ENCODE assay signal across 6 cellular contexts in genomic region chr11:48116437-48116836, GRCh38.
"Had no signal": no experiment of that assay in that cellular context is flagged by ENCODE, and none has a peak within 500 bp of the region (broad histone marks: within the 10 kb centered on the region; RNA-seq: fewer than 3 reads in every experiment).

No MANE protein-coding gene starts in this region.

- H3K9ac ChIP-seq: GM23248 had no signal

- H3K4me1 ChIP-seq: HAP-1 had no signal

- FAIRE-seq: HepG2 had no signal

- H2AFZ ChIP-seq: GM23248 had no signal

- H3K4me3 ChIP-seq: GM23248, HAP-1 had no signal

- H3K27ac ChIP-seq: GM23248, HL-60 had no signal

- H3K9me3 ChIP-seq: HAP-1 had no signal

- DNase-seq: GOT3, HFFc6 had no signal
